ENCODE assay signal across 8 cellular contexts in genomic region chr11:66335531-66336233, GRCh38. TPM values are rescaled to one million over a fixed set of nuclear protein-coding genes. Genes with fewer than 3 reads are reported as not detected.
DNase-seq lines count a peak whose midpoint lies in the region; ATAC-seq, FAIRE-seq and TF ChIP-seq lines count a peak whose summit lies in the region.

No MANE protein-coding gene starts in this region.

- in situ Hi-C loops in HepG2 (cut with HindIII; ENCODE audit: extremely low pct_ligation_motif_present, low pct_unique_long_range_greater_than_20kb), result no loop called here

- TF ChIP-seq EP300 in HepG2 (IDR thresholded peaks at IDR 0.05; ENCODE audit: low read depth in 2 of 2, low read length in 2 of 2) (no peak), HepG2 (CRISPR knock-in tag; IDR thresholded peaks at IDR 0.05; ENCODE audit: borderline replicate concordance) (no peak)

- no peak for FAIRE-seq in HepG2 (lab: Jason Lieb, UNC)

- BruUV-seq in HepG2 (replicated peaks; lab: Mats Ljungman, UMichigan), result no TSS peak

- H3K79me2 ChIP-seq in HepG2 (ENCODE audit: insufficient read depth, low read length), result no peaks in the 10 kb centered on the region

- H3K36me3 ChIP-seq in HepG2 (replicated peaks in 1 of 2; ENCODE audit: control insufficient read depth in 1 of 2, insufficient read depth in 2 of 2, low read length in 2 of 2) (peaks cover 5 to 15% of the 10 kb centered on the region in 2 experiments; a peak in 3 of 5 replicates), thyroid gland (peaks cover 18 to 22% of the 10 kb centered on the region in 2 donors)

- WGBS in HepG2 (ENCODE audit: low lambda C conversion rate), result 28% methylated on average over 5 of the region's 35 CpGs
- 16 to 18% methylated on average over 11 to 17 of the region's 35 CpGs for WGBS in thyroid gland, 2 donors

- H3K9me3 ChIP-seq in HepG2 (ENCODE audit: low read length) (no peaks in the 10 kb centered on the region), thyroid gland (no peaks in the 10 kb centered on the region)

- no peaks in the 10 kb centered on the region for H4K20me1 ChIP-seq in HepG2 (ENCODE audit: insufficient read depth, low read length)

- no peak for TF ChIP-seq CTCF in choroid plexus epithelial cell (conservative IDR thresholded peaks at IDR 0.05; ENCODE audit: low read depth, low read length)
- 0 out of 2 replicates have a peak, but pooled peaks have one; percentile 10 for TF ChIP-seq CTCF in HepG2 (CRISPR knock-in tag; IDR thresholded peaks at IDR 0.05)
- no peak for TF ChIP-seq CTCF in thyroid gland (IDR thresholded peaks at IDR 0.05)

- CTCF ChIA-PET in HepG2 (lab: Yijun Ruan, JAX; ENCODE audit: low intra/inter-chr PET ratio, low total read pairs), result interaction anchor here (1.2 to 2.1 kb wide), 3 partner anchors 14 to 113 kb away, joined by 4 to 32 read pairs (median 5); no protein-coding TSS in a partner anchor

- H3K27me3 ChIP-seq in HepG2 (ENCODE audit: control insufficient read depth in 1 of 2, insufficient read depth in 2 of 2, low read length in 2 of 2), result no peaks in the 10 kb centered on the region
- H3K27me3 ChIP-seq in thyroid gland, result no peaks in the 10 kb centered on the region

- peak overlapping the region; percentile 87 for H3K4me2 ChIP-seq in HepG2 (ENCODE audit: low read depth, low read length)

- POLR2A ChIA-PET in HepG2 (lab: Yijun Ruan, JAX), result interaction anchor here (0.7 to 3.6 kb wide), 14 partner anchors 9 to 103 kb away, joined by 3 to 59 read pairs (median 4); partner anchors contain the start of genes B4GAT1, BRMS1, CD248 and SLC29A2

- H3K27ac ChIP-seq in HepG2 (ENCODE audit: extremely low read length, insufficient read depth, low read length) (peak overlapping the region; percentile 63), thyroid gland (peak overlapping the region in 2 of 3 donors; percentile 42 to 47)

- H3K4me3 ChIP-seq in choroid plexus epithelial cell (ENCODE audit: low read depth, low read length) (peak overlapping the region; percentile 65), HepG2 (replicated peaks in 1 of 3; ENCODE audit: insufficient read depth in 1 of 3, low read depth in 2 of 3, low read length in 3 of 3) (peak overlapping the region; percentile 64 to 79 (median 70)), thyroid gland (replicated peaks in 1 of 3) (peak overlapping the region in 1 of 3 donors; percentile 26)

- peak; percentile 39 for DNase-seq in D341Med (ENCODE audit: low spot score)
- DNase-seq in NCI-H2171 treated with DMSO at 0.1 percent for 48 hours (lab: John Stamatoyannopoulos, UW), result peak; percentile 42
- peak; percentile 84 for DNase-seq in choroid plexus epithelial cell (ENCODE audit: low read depth)
- no peak for DNase-seq in HepG2 (ENCODE audit: low spot score)
- DNase-seq in thyroid gland, result no peak
- no peak for DNase-seq in GM19238 (ENCODE audit: insufficient read length, low spot score)

- no peak overlapping the region for H2AFZ ChIP-seq in HepG2 (ENCODE audit: low read length)

- H3K9ac ChIP-seq in HepG2 (ENCODE audit: insufficient read depth, low read depth, low read length), result peak overlapping the region; percentile 67

- ATAC-seq in HepG2, result peak; percentile 55
- no peak for ATAC-seq in GM21529 (IDR thresholded peaks at IDR 0.05; ENCODE audit: unreplicated experiment)
- ATAC-seq in HG03025 (IDR thresholded peaks at IDR 0.05; ENCODE audit: low FRiP score, unreplicated experiment), result no peak

- H3K4me1 ChIP-seq in HepG2 (ENCODE audit: insufficient read depth, low read length), result peaks cover 19% of the 10 kb centered on the region
- H3K4me1 ChIP-seq in thyroid gland, result peaks cover 7 to 24% of the 10 kb centered on the region in 2 donors

- peak in 1 of 2 experiments; percentile 14; a peak in 1 of 4 replicates for TF ChIP-seq POLR2A in HepG2 (IDR thresholded peaks at IDR 0.05; ENCODE audit: insufficient read depth in 1 of 2, low read depth in 2 of 2, low read length in 2 of 2)
- TF ChIP-seq POLR2A in thyroid gland (IDR thresholded peaks at IDR 0.05), result no peak

- intact Hi-C loops in HepG2 (cut with micrococcal nuclease; ENCODE audit: unreplicated experiment), result loop anchor here (1.0 kb wide), 1 partner anchor 23 kb away; no protein-coding TSS in a partner anchor
- intact Hi-C loops in thyroid gland (cut with DNase I), result no loop called here

- no peak for TF ChIP-seq RAD21 in HepG2 (CRISPR knock-in tag; IDR thresholded peaks at IDR 0.05)

RNA-seq across cellular contexts. Expression of gene RIN1, which starts 0.6 kb away (rescaled TPM):
- 3.9 and 4.1 TPM in 2 replicates for total RNA-seq in HepG2 (2016; rRNA removed; fragmentation: Illumina TruSeq; extraction: Trizol)
- 1.6 and 2.4 TPM in 2 replicates for total RNA-seq in HepG2 (2016; cell fraction: cytosol; rRNA removed; fragmentation: Illumina TruSeq; extraction: Trizol; ENCODE audit: low read depth)
- 3.5 and 4.5 TPM in 2 replicates for total RNA-seq in HepG2 (2016; cell fraction: insoluble cytoplasmic fraction; rRNA removed; fragmentation: Illumina TruSeq; extraction: Trizol)
- total RNA-seq in HepG2 (2016; cell fraction: membrane; rRNA removed; fragmentation: Illumina TruSeq; extraction: Trizol), result 2.0 and 2.9 TPM in 2 replicates
- total RNA-seq in HepG2 (2016; cell fraction: nucleus; rRNA removed; fragmentation: Illumina TruSeq; extraction: Trizol), result 3.5 TPM in 2 replicates
- polyA plus RNA-seq in HepG2 (2011; rRNA removed), result 2.4 and 4.2 TPM in 2 replicates
- polyA plus RNA-seq in HepG2 (2011; cell fraction: cytosol; rRNA removed), result 3.6 and 24.3 TPM in 2 replicates
- polyA plus RNA-seq in HepG2 (2011; cell fraction: nucleus; rRNA removed), result 13.9 and 17.2 TPM in 2 replicates
- polyA plus RNA-seq in HepG2 (2012), result 3.3 TPM in 2 replicates
- 0.76 and 1.0 TPM in 2 replicates for polyA plus RNA-seq in HepG2 (2016; cell fraction: cytosol; fragmentation: Illumina TruSeq; extraction: Trizol; ENCODE audit: low read depth)
- 2.9 and 4.1 TPM in 2 replicates for polyA plus RNA-seq in HepG2 (2016; cell fraction: insoluble cytoplasmic fraction; fragmentation: Illumina TruSeq; extraction: Trizol; ENCODE audit: low read depth)
- polyA plus RNA-seq in HepG2 (2016; cell fraction: membrane; fragmentation: Illumina TruSeq; extraction: Trizol; ENCODE audit: low read depth), result 1.4 and 2.1 TPM in 2 replicates
- polyA plus RNA-seq in HepG2 (2016; cell fraction: nucleus; fragmentation: Illumina TruSeq; extraction: Trizol; ENCODE audit: insufficient read depth, low read depth), result 8.7 and 9.1 TPM in 2 replicates
- polyA minus RNA-seq in HepG2 (2011; rRNA and poly(A)+ RNA removed; ENCODE audit: low replicate concordance), result 6.2 and 14.2 TPM in 2 replicates
- polyA minus RNA-seq in HepG2 (2011; cell fraction: cytosol; rRNA and poly(A)+ RNA removed), result 2.4 and 4.0 TPM in 2 replicates
- polyA minus RNA-seq in HepG2 (2011; cell fraction: nucleus; rRNA and poly(A)+ RNA removed), result 2.0 and 2.4 TPM in 2 replicates
- total RNA-seq in thyroid gland, result 1 to 10 TPM; 1.3 to 7.9 (median 2.2) TPM

RNA-seq across cellular contexts. Expression of gene BRMS1, which starts 9.2 kb away (rescaled TPM):
- 55.7 and 63.1 TPM in 2 replicates for total RNA-seq in HepG2 (2016; rRNA removed; fragmentation: Illumina TruSeq; extraction: Trizol)
- 15.1 and 18.0 TPM in 2 replicates for total RNA-seq in HepG2 (2016; cell fraction: cytosol; rRNA removed; fragmentation: Illumina TruSeq; extraction: Trizol; ENCODE audit: low read depth)
- total RNA-seq in HepG2 (2016; cell fraction: insoluble cytoplasmic fraction; rRNA removed; fragmentation: Illumina TruSeq; extraction: Trizol), result 55.6 and 65.9 TPM in 2 replicates
- total RNA-seq in HepG2 (2016; cell fraction: membrane; rRNA removed; fragmentation: Illumina TruSeq; extraction: Trizol), result 28.2 and 32.2 TPM in 2 replicates
- total RNA-seq in HepG2 (2016; cell fraction: nucleus; rRNA removed; fragmentation: Illumina TruSeq; extraction: Trizol), result 23.2 and 25.5 TPM in 2 replicates
- polyA plus RNA-seq in HepG2 (2011; rRNA removed), result 15.8 and 16.8 TPM in 2 replicates
- polyA plus RNA-seq in HepG2 (2011; cell fraction: cytosol; rRNA removed), result 15.3 and 20.1 TPM in 2 replicates
- polyA plus RNA-seq in HepG2 (2011; cell fraction: nucleus; rRNA removed), result 19.9 and 20.4 TPM in 2 replicates
- 8.8 and 11.6 TPM in 2 replicates for polyA plus RNA-seq in HepG2 (2012)
- 11.6 and 12.3 TPM in 2 replicates for polyA plus RNA-seq in HepG2 (2016; cell fraction: cytosol; fragmentation: Illumina TruSeq; extraction: Trizol; ENCODE audit: low read depth)
- polyA plus RNA-seq in HepG2 (2016; cell fraction: insoluble cytoplasmic fraction; fragmentation: Illumina TruSeq; extraction: Trizol; ENCODE audit: low read depth), result 54.5 and 57.6 TPM in 2 replicates
- polyA plus RNA-seq in HepG2 (2016; cell fraction: membrane; fragmentation: Illumina TruSeq; extraction: Trizol; ENCODE audit: low read depth), result 20.8 and 22.1 TPM in 2 replicates
- polyA plus RNA-seq in HepG2 (2016; cell fraction: nucleus; fragmentation: Illumina TruSeq; extraction: Trizol; ENCODE audit: insufficient read depth, low read depth), result 38.8 and 42.9 TPM in 2 replicates
- 8.1 and 30.0 TPM in 2 replicates for polyA minus RNA-seq in HepG2 (2011; rRNA and poly(A)+ RNA removed; ENCODE audit: low replicate concordance)
- 2.9 TPM in 2 replicates for polyA minus RNA-seq in HepG2 (2011; cell fraction: cytosol; rRNA and poly(A)+ RNA removed)
- polyA minus RNA-seq in HepG2 (2011; cell fraction: nucleus; rRNA and poly(A)+ RNA removed), result 4.2 and 5.5 TPM in 2 replicates
- total RNA-seq in thyroid gland, result 10 to 100 TPM; 41.4 to 64.4 (median 53.8) TPM

RNA-seq across cellular contexts. Expression of gene B4GAT1, which starts 11.7 kb away (rescaled TPM):
- 44.9 and 109 TPM in 2 replicates for total RNA-seq in HepG2 (2016; rRNA removed; fragmentation: Illumina TruSeq; extraction: Trizol)
- 15.0 and 17.3 TPM in 2 replicates for total RNA-seq in HepG2 (2016; cell fraction: cytosol; rRNA removed; fragmentation: Illumina TruSeq; extraction: Trizol; ENCODE audit: low read depth)
- total RNA-seq in HepG2 (2016; cell fraction: insoluble cytoplasmic fraction; rRNA removed; fragmentation: Illumina TruSeq; extraction: Trizol), result 41.0 and 117 TPM in 2 replicates
- total RNA-seq in HepG2 (2016; cell fraction: membrane; rRNA removed; fragmentation: Illumina TruSeq; extraction: Trizol), result 35.2 and 38.9 TPM in 2 replicates
- 80.6 and 90.0 TPM in 2 replicates for total RNA-seq in HepG2 (2016; cell fraction: nucleus; rRNA removed; fragmentation: Illumina TruSeq; extraction: Trizol)
- polyA plus RNA-seq in HepG2 (2011; rRNA removed), result 40.4 and 47.8 TPM in 2 replicates
- polyA plus RNA-seq in HepG2 (2011; cell fraction: cytosol; rRNA removed), result 35.5 and 44.1 TPM in 2 replicates
- polyA plus RNA-seq in HepG2 (2011; cell fraction: nucleus; rRNA removed), result 29.5 and 32.3 TPM in 2 replicates
- polyA plus RNA-seq in HepG2 (2012), result 64.9 and 76.3 TPM in 2 replicates
- 13.3 and 16.5 TPM in 2 replicates for polyA plus RNA-seq in HepG2 (2016; cell fraction: cytosol; fragmentation: Illumina TruSeq; extraction: Trizol; ENCODE audit: low read depth)
- polyA plus RNA-seq in HepG2 (2016; cell fraction: insoluble cytoplasmic fraction; fragmentation: Illumina TruSeq; extraction: Trizol; ENCODE audit: low read depth), result 40.4 and 42.0 TPM in 2 replicates
- 25.2 and 28.0 TPM in 2 replicates for polyA plus RNA-seq in HepG2 (2016; cell fraction: membrane; fragmentation: Illumina TruSeq; extraction: Trizol; ENCODE audit: low read depth)
- polyA plus RNA-seq in HepG2 (2016; cell fraction: nucleus; fragmentation: Illumina TruSeq; extraction: Trizol; ENCODE audit: insufficient read depth, low read depth), result 122 and 134 TPM in 2 replicates
- 4.0 and 58.3 TPM in 2 replicates for polyA minus RNA-seq in HepG2 (2011; rRNA and poly(A)+ RNA removed; ENCODE audit: low replicate concordance)
- 26.4 and 32.5 TPM in 2 replicates for polyA minus RNA-seq in HepG2 (2011; cell fraction: cytosol; rRNA and poly(A)+ RNA removed)
- 7.3 and 8.3 TPM in 2 replicates for polyA minus RNA-seq in HepG2 (2011; cell fraction: nucleus; rRNA and poly(A)+ RNA removed)
- total RNA-seq in thyroid gland, result 10 to 100 TPM; 41.1 to 67.2 (median 49.5) TPM

RNA-seq across cellular contexts. Expression of gene CD248, which starts 18.8 kb away (rescaled TPM):
- 0.20 and 0.35 TPM in 2 replicates for total RNA-seq in HepG2 (2016; rRNA removed; fragmentation: Illumina TruSeq; extraction: Trizol)
- not detected in 2 replicates for total RNA-seq in HepG2 (2016; cell fraction: cytosol; rRNA removed; fragmentation: Illumina TruSeq; extraction: Trizol; ENCODE audit: low read depth)
- 0.09 and 0.35 TPM in 2 replicates for total RNA-seq in HepG2 (2016; cell fraction: insoluble cytoplasmic fraction; rRNA removed; fragmentation: Illumina TruSeq; extraction: Trizol)
- 0.06 TPM in 1 of 2 replicates, not detected in the other for total RNA-seq in HepG2 (2016; cell fraction: membrane; rRNA removed; fragmentation: Illumina TruSeq; extraction: Trizol)
- 0.37 and 0.44 TPM in 2 replicates for total RNA-seq in HepG2 (2016; cell fraction: nucleus; rRNA removed; fragmentation: Illumina TruSeq; extraction: Trizol)
- polyA plus RNA-seq in HepG2 (2011; rRNA removed), result 0.20 and 0.25 TPM in 2 replicates
- polyA plus RNA-seq in HepG2 (2011; cell fraction: cytosol; rRNA removed), result 0.23 and 0.32 TPM in 2 replicates
- polyA plus RNA-seq in HepG2 (2011; cell fraction: nucleus; rRNA removed), result 0.80 and 0.85 TPM in 2 replicates
- 0.51 and 1.1 TPM in 2 replicates for polyA plus RNA-seq in HepG2 (2012)
- 0.08 and 0.09 TPM in 2 replicates for polyA plus RNA-seq in HepG2 (2016; cell fraction: cytosol; fragmentation: Illumina TruSeq; extraction: Trizol; ENCODE audit: low read depth)
- 0.27 and 0.71 TPM in 2 replicates for polyA plus RNA-seq in HepG2 (2016; cell fraction: insoluble cytoplasmic fraction; fragmentation: Illumina TruSeq; extraction: Trizol; ENCODE audit: low read depth)
- 0.18 and 0.36 TPM in 2 replicates for polyA plus RNA-seq in HepG2 (2016; cell fraction: membrane; fragmentation: Illumina TruSeq; extraction: Trizol; ENCODE audit: low read depth)
- polyA plus RNA-seq in HepG2 (2016; cell fraction: nucleus; fragmentation: Illumina TruSeq; extraction: Trizol; ENCODE audit: insufficient read depth, low read depth), result 2.6 and 2.7 TPM in 2 replicates
- 0.09 and 1.0 TPM in 2 replicates for polyA minus RNA-seq in HepG2 (2011; rRNA and poly(A)+ RNA removed; ENCODE audit: low replicate concordance)
- 0.40 and 0.88 TPM in 2 replicates for polyA minus RNA-seq in HepG2 (2011; cell fraction: cytosol; rRNA and poly(A)+ RNA removed)
- polyA minus RNA-seq in HepG2 (2011; cell fraction: nucleus; rRNA and poly(A)+ RNA removed), result 0.26 and 0.50 TPM in 2 replicates
- total RNA-seq in thyroid gland, result 10 to 100 TPM in 1 of 4 donors, 1 to 10 TPM in 3; 4.6 to 24.8 (median 6.6) TPM

RNA-seq across cellular contexts. Expression of gene SLC29A2, which starts 35.9 kb away (rescaled TPM):
- total RNA-seq in HepG2 (2016; rRNA removed; fragmentation: Illumina TruSeq; extraction: Trizol) (0.49 and 0.66 TPM in 2 replicates), thyroid gland (10 to 100 TPM in 2 of 4 donors, 1 to 10 TPM in 2; 5.0 to 11.4 (median 8.3) TPM)
- total RNA-seq in HepG2 (2016; cell fraction: cytosol; rRNA removed; fragmentation: Illumina TruSeq; extraction: Trizol; ENCODE audit: low read depth), result 0.09 and 0.30 TPM in 2 replicates
- total RNA-seq in HepG2 (2016; cell fraction: insoluble cytoplasmic fraction; rRNA removed; fragmentation: Illumina TruSeq; extraction: Trizol), result 0.18 and 0.71 TPM in 2 replicates
- 0.31 and 0.41 TPM in 2 replicates for total RNA-seq in HepG2 (2016; cell fraction: membrane; rRNA removed; fragmentation: Illumina TruSeq; extraction: Trizol)
- 0.63 and 0.81 TPM in 2 replicates for total RNA-seq in HepG2 (2016; cell fraction: nucleus; rRNA removed; fragmentation: Illumina TruSeq; extraction: Trizol)
- polyA plus RNA-seq in HepG2 (2011; rRNA removed), result 0.56 and 0.63 TPM in 2 replicates
- polyA plus RNA-seq in HepG2 (2011; cell fraction: cytosol; rRNA removed), result 0.25 and 0.27 TPM in 2 replicates
- polyA plus RNA-seq in HepG2 (2011; cell fraction: nucleus; rRNA removed), result 5.0 and 6.0 TPM in 2 replicates
- 0.80 and 1.1 TPM in 2 replicates for polyA plus RNA-seq in HepG2 (2012)
- polyA plus RNA-seq in HepG2 (2016; cell fraction: cytosol; fragmentation: Illumina TruSeq; extraction: Trizol; ENCODE audit: low read depth), result 0.14 and 0.24 TPM in 2 replicates
- 0.30 and 0.32 TPM in 2 replicates for polyA plus RNA-seq in HepG2 (2016; cell fraction: insoluble cytoplasmic fraction; fragmentation: Illumina TruSeq; extraction: Trizol; ENCODE audit: low read depth)
- polyA plus RNA-seq in HepG2 (2016; cell fraction: membrane; fragmentation: Illumina TruSeq; extraction: Trizol; ENCODE audit: low read depth), result 0.43 and 0.56 TPM in 2 replicates
- 2.4 TPM in 2 replicates for polyA plus RNA-seq in HepG2 (2016; cell fraction: nucleus; fragmentation: Illumina TruSeq; extraction: Trizol; ENCODE audit: insufficient read depth, low read depth)
- 0.28 and 27.8 TPM in 2 replicates for polyA minus RNA-seq in HepG2 (2011; rRNA and poly(A)+ RNA removed; ENCODE audit: low replicate concordance)
- polyA minus RNA-seq in HepG2 (2011; cell fraction: cytosol; rRNA and poly(A)+ RNA removed), result 0.49 and 0.88 TPM in 2 replicates
- 0.25 and 0.64 TPM in 2 replicates for polyA minus RNA-seq in HepG2 (2011; cell fraction: nucleus; rRNA and poly(A)+ RNA removed)

Comparison
In these comparisons a context has a peak if more than half of its experiments do, and no peak if none do; other contexts are left out.
1. DNase-seq: peak in D341Med (single experiment), NCI-H2171 treated with DMSO at 0.1 percent for 48 hours (single experiment) and choroid plexus epithelial cell (single experiment); none in HepG2 (single experiment), thyroid gland (0 of 2) and GM19238 (single experiment).